ENCODE assay signal across 9 cellular contexts in the genomic region with DNA sequence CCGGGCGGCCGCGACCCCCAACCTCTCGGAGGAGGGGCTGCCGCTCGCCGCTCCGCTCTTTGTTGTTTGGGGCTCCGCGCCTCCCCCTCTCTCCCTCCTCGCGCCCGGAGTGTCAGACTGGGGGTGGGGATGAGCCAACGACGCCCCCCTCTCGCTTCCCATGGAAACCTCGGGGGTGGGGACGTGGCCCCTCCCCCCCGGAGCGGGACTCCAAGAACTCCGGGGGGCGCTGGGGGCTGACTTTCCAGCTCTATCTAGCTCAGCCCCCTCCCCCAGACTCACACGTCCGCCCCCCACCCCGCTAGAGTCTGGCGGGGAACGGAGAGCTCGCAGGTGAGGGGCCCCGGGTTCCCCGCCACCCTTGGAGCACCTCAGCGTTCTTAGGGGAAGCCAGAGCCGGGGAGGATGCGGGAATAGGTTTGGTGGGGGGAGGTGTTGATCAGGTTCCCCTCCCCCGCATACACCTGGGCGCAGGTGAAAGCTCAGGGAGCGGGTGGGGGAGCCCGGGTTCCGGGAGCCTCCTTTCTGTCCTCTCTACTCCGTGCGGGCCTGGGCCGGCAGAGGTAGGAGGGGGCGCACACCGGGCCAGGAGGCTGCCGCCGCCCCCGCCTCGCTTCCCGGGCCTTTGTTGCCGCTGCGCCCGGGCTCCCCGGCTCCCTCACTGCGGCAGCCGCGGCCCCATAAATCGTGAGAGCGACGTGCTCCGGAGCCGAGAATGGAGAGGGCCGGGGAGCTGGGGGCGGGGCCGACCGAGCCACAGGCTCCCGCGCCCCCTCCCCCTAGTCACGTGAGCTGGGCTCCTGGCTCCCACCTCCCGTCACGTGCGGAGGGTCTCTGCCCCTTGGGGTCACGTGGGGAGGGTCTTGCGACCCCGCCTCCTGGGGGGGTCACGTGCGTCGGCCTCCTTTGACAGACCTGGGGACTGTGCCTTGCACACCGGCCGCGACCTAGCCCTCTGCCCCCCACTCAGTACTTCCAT. TPM values are rescaled to one million over a fixed set of nuclear protein-coding genes. Genes with fewer than 3 reads are reported as not detected.
A peak's percentile ranks its signal among the peaks of the same experiment; 100 is the strongest.
DNase-seq lines count a peak whose midpoint lies in the region; ATAC-seq, FAIRE-seq and TF ChIP-seq lines count a peak whose summit lies in the region.
"Had no signal": no experiment of that assay in that cellular context is flagged by ENCODE, and none has a peak within 500 bp of the region (broad histone marks: within the 10 kb centered on the region; RNA-seq: fewer than 3 reads in every experiment).

No MANE protein-coding gene starts in this region.

- H3K4me1 ChIP-seq in ES-I3 (ENCODE audit: insufficient read depth, low read length): no peaks in the 10 kb centered on the region; the same call in 1 of the 2 replicates
- H3K4me1 ChIP-seq in HepG2 (ENCODE audit: insufficient read depth, low read length): peaks cover 69% of the 10 kb centered on the region

- no peaks in the 10 kb centered on the region for H3K79me2 ChIP-seq in HepG2 (ENCODE audit: insufficient read depth, low read length)

- peaks cover 54% of the 10 kb centered on the region for H3K27me3 Mint-ChIP-seq in activated T-helper 1 cell treated with anti-CD3 and anti-CD28 coated beads, Interleukin-12 subunit alpha, Interleukin-12 subunit beta, Interleukin-2, Interleukin-4 antibody, amounts not matched to agents 30 ng/mL and 10 ng/mL and 1 ng/mL, durations not matched to agents 14 hours and 24 hours and 36 hours (ENCODE audit: insufficient read depth)

- no peaks in the 10 kb centered on the region for H3K9me3 ChIP-seq in ES-I3 (ENCODE audit: control insufficient read depth, insufficient read depth, low read length)
- H3K9me3 ChIP-seq in HepG2 (ENCODE audit: low read length): no peaks in the 10 kb centered on the region
- H3K9me3 ChIP-seq: upper lobe of left lung had no signal

- POLR2A ChIA-PET in HepG2 (lab: Yijun Ruan, JAX): interaction anchor here (1.0 to 1.3 kb wide), 3 partner anchors 10 to 18 kb away, joined by 3 to 4 read pairs (median 3); no protein-coding TSS in a partner anchor

- H3K27ac ChIP-seq in HepG2 (ENCODE audit: extremely low read length, insufficient read depth, low read length): no peak overlapping the region
- H3K27ac ChIP-seq: upper lobe of left lung had no signal

- peaks cover 4% of the 10 kb centered on the region for H3K36me3 Mint-ChIP-seq in activated T-helper 1 cell treated with anti-CD3 and anti-CD28 coated beads, Interleukin-12 subunit alpha, Interleukin-12 subunit beta, Interleukin-2, Interleukin-4 antibody, amounts not matched to agents 30 ng/mL and 10 ng/mL and 1 ng/mL, durations not matched to agents 14 hours and 24 hours and 36 hours (ENCODE audit: low read depth)

- DNase-seq in NCI-H187 (lab: John Stamatoyannopoulos, UW) (peak; percentile 89 to 91), HepG2 (ENCODE audit: low spot score) (no peak), urothelium cell line (ENCODE audit: low spot score) (no peak), left lobe of liver (ENCODE audit: low spot score) (no peak)
- DNase-seq in activated T-helper 1 cell treated with anti-CD3 and anti-CD28 coated beads, Interleukin-12 subunit alpha, Interleukin-12 subunit beta, Interleukin-2, Interleukin-4 antibody, amounts not matched to agents 30 ng/mL and 10 ng/mL and 1 ng/mL, durations not matched to agents 14 hours and 24 hours and 36 hours (ENCODE audit: low spot score): no peak

- peaks cover 47% of the 10 kb centered on the region for H3K4me1 Mint-ChIP-seq in activated T-helper 1 cell treated with anti-CD3 and anti-CD28 coated beads, Interleukin-12 subunit alpha, Interleukin-12 subunit beta, Interleukin-2, Interleukin-4 antibody, amounts not matched to agents 30 ng/mL and 10 ng/mL and 1 ng/mL, durations not matched to agents 14 hours and 24 hours and 36 hours (ENCODE audit: low read depth)

- in situ Hi-C loops in HepG2 (cut with HindIII; ENCODE audit: extremely low pct_ligation_motif_present, low pct_unique_long_range_greater_than_20kb): no loop called here

- H3K4me3 Mint-ChIP-seq in activated T-helper 1 cell treated with anti-CD3 and anti-CD28 coated beads, Interleukin-12 subunit alpha, Interleukin-12 subunit beta, Interleukin-2, Interleukin-4 antibody, amounts not matched to agents 30 ng/mL and 10 ng/mL and 1 ng/mL, durations not matched to agents 14 hours and 24 hours and 36 hours: no peak overlapping the region

- TF ChIP-seq CTCF in HepG2 (CRISPR knock-in tag; IDR thresholded peaks at IDR 0.05): no peak

- no peak for ATAC-seq in HepG2
- ATAC-seq in GM18519 (IDR thresholded peaks at IDR 0.05; ENCODE audit: low FRiP score, unreplicated experiment): no peak
- ATAC-seq in GM21576 (IDR thresholded peaks at IDR 0.05; ENCODE audit: unreplicated experiment): no peak
- no peak for ATAC-seq in left lobe of liver

- peak overlapping the region; percentile 59 for H3K27ac Mint-ChIP-seq in activated T-helper 1 cell treated with anti-CD3 and anti-CD28 coated beads, Interleukin-12 subunit alpha, Interleukin-12 subunit beta, Interleukin-2, Interleukin-4 antibody, amounts not matched to agents 30 ng/mL and 10 ng/mL and 1 ng/mL, durations not matched to agents 14 hours and 24 hours and 36 hours

- BruUV-seq in HepG2 (replicated peaks; lab: Mats Ljungman, UMichigan): no TSS peak

- FAIRE-seq in HepG2 (lab: Jason Lieb, UNC): no peak
- no peak for FAIRE-seq in urothelium cell line (lab: Jason Lieb, UNC)

- no peak overlapping the region for H2AFZ ChIP-seq in HepG2 (ENCODE audit: low read length)

- peak overlapping the region; percentile 90 for H3K4me2 ChIP-seq in HepG2 (ENCODE audit: low read depth, low read length)

- CTCF ChIA-PET in HepG2 (lab: Yijun Ruan, JAX; ENCODE audit: low intra/inter-chr PET ratio, low total read pairs): no interaction called here

- H3K9ac ChIP-seq in ES-I3 (ENCODE audit: low read depth, low read length) (peak overlapping the region; percentile 58; the same call in 1 of the 2 replicates), HepG2 (ENCODE audit: insufficient read depth, low read depth, low read length) (0 out of 2 replicates have a peak overlapping the region, but pooled peaks have one; percentile 17)

- intact Hi-C loops in activated T-helper 1 cell treated with anti-CD3 and anti-CD28 coated beads, Interleukin-12 subunit alpha, Interleukin-12 subunit beta, Interleukin-2, Interleukin-4 antibody, amounts not matched to agents 30 ng/mL and 10 ng/mL and 1 ng/mL, durations not matched to agents 14 hours and 24 hours and 36 hours (cut with micrococcal nuclease): loop anchor here (1.0 to 10.0 kb wide), 5 partner anchors 9 to 756 kb away; partner anchors contain the start of genes ADAR, AQP10 and ATP8B2
- intact Hi-C loops in HepG2 (cut with micrococcal nuclease; ENCODE audit: unreplicated experiment): loop anchor here (5.0 to 10.0 kb wide), 2 partner anchors 33 to 176 kb away; no protein-coding TSS in a partner anchor

- peaks cover 27 to 85% of the 10 kb centered on the region in 2 experiments for H3K27me3 ChIP-seq in HepG2 (ENCODE audit: control insufficient read depth in 1 of 2, insufficient read depth in 2 of 2, low read length in 2 of 2)

- TF ChIP-seq RAD21 in HepG2 (CRISPR knock-in tag; IDR thresholded peaks at IDR 0.05): no peak

- TF ChIP-seq POLR2A in HepG2 (IDR thresholded peaks at IDR 0.05; ENCODE audit: insufficient read depth in 1 of 2, low read depth in 2 of 2, low read length in 2 of 2): no peak

- H3K9me3 Mint-ChIP-seq in activated T-helper 1 cell treated with anti-CD3 and anti-CD28 coated beads, Interleukin-12 subunit alpha, Interleukin-12 subunit beta, Interleukin-2, Interleukin-4 antibody, amounts not matched to agents 30 ng/mL and 10 ng/mL and 1 ng/mL, durations not matched to agents 14 hours and 24 hours and 36 hours: no peaks in the 10 kb centered on the region

- no peak for TF ChIP-seq EP300 in HepG2 (IDR thresholded peaks at IDR 0.05; ENCODE audit: low read depth in 2 of 2, low read length in 2 of 2)
- no peak for TF ChIP-seq EP300 in HepG2 (CRISPR knock-in tag; IDR thresholded peaks at IDR 0.05; ENCODE audit: borderline replicate concordance)

- peaks cover 4% of the 10 kb centered on the region; the same call in 1 of the 2 replicates for H4K20me1 ChIP-seq in HepG2 (ENCODE audit: insufficient read depth, low read length)

- H3K36me3 ChIP-seq in ES-I3 (ENCODE audit: insufficient read depth, low read length) (no peaks in the 10 kb centered on the region), HepG2 (replicated peaks in 1 of 2; ENCODE audit: control insufficient read depth in 1 of 2, insufficient read depth in 2 of 2, low read length in 2 of 2) (no peaks in the 10 kb centered on the region)
- H3K36me3 ChIP-seq: upper lobe of left lung had no signal

- WGBS in HepG2 (ENCODE audit: low lambda C conversion rate): 0% methylated on average over 2 of the region's 80 CpGs

- H3K4me3 ChIP-seq in HepG2 (replicated peaks in 1 of 3; ENCODE audit: insufficient read depth in 1 of 3, low read depth in 2 of 3, low read length in 3 of 3): peak overlapping the region; percentile 48 to 70 (median 50)

RNA-seq across cellular contexts. Expression of gene EFNA3, which starts 1.9 kb away (rescaled TPM):
- total RNA-seq in activated T-helper 1 cell treated with anti-CD3 and anti-CD28 coated beads, Interleukin-12 subunit alpha, Interleukin-12 subunit beta, Interleukin-2, Interleukin-4 antibody, amounts not matched to agents 30 ng/mL and 10 ng/mL and 1 ng/mL, durations not matched to agents 14 hours and 24 hours and 36 hours: 2.8 and 3.0 TPM in 2 replicates
- total RNA-seq in HepG2 (2016; rRNA removed; fragmentation: Illumina TruSeq; extraction: Trizol) (1.0 and 1.6 TPM in 2 replicates), left lobe of liver (0.43 TPM)
- 0.62 and 0.71 TPM in 2 replicates for total RNA-seq in HepG2 (2016; cell fraction: cytosol; rRNA removed; fragmentation: Illumina TruSeq; extraction: Trizol; ENCODE audit: low read depth)
- 1.1 and 1.4 TPM in 2 replicates for total RNA-seq in HepG2 (2016; cell fraction: insoluble cytoplasmic fraction; rRNA removed; fragmentation: Illumina TruSeq; extraction: Trizol)
- 1.1 TPM in 2 replicates for total RNA-seq in HepG2 (2016; cell fraction: membrane; rRNA removed; fragmentation: Illumina TruSeq; extraction: Trizol)
- 0.22 and 0.34 TPM in 2 replicates for total RNA-seq in HepG2 (2016; cell fraction: nucleus; rRNA removed; fragmentation: Illumina TruSeq; extraction: Trizol)
- polyA plus RNA-seq in HepG2 (2011; rRNA removed): 5.7 and 6.8 TPM in 2 replicates
- polyA plus RNA-seq in HepG2 (2011; cell fraction: cytosol; rRNA removed): 3.6 and 6.1 TPM in 2 replicates
- polyA plus RNA-seq in HepG2 (2011; cell fraction: nucleus; rRNA removed): 6.0 and 6.7 TPM in 2 replicates
- polyA plus RNA-seq in HepG2 (2012): 4.7 and 5.0 TPM in 2 replicates
- polyA plus RNA-seq in HepG2 (2016; cell fraction: cytosol; fragmentation: Illumina TruSeq; extraction: Trizol; ENCODE audit: low read depth): 0.71 and 0.87 TPM in 2 replicates
- polyA plus RNA-seq in HepG2 (2016; cell fraction: insoluble cytoplasmic fraction; fragmentation: Illumina TruSeq; extraction: Trizol; ENCODE audit: low read depth): 1.6 and 1.7 TPM in 2 replicates
- polyA plus RNA-seq in HepG2 (2016; cell fraction: membrane; fragmentation: Illumina TruSeq; extraction: Trizol; ENCODE audit: low read depth): 0.94 and 1.0 TPM in 2 replicates
- polyA plus RNA-seq in HepG2 (2016; cell fraction: nucleus; fragmentation: Illumina TruSeq; extraction: Trizol; ENCODE audit: insufficient read depth, low read depth): 1.4 and 2.1 TPM in 2 replicates
- polyA minus RNA-seq in HepG2 (2011; rRNA and poly(A)+ RNA removed; ENCODE audit: low replicate concordance): 8.7 and 10.6 TPM in 2 replicates
- polyA minus RNA-seq in HepG2 (2011; cell fraction: cytosol; rRNA and poly(A)+ RNA removed): 1.8 and 2.5 TPM in 2 replicates
- polyA minus RNA-seq in HepG2 (2011; cell fraction: nucleus; rRNA and poly(A)+ RNA removed): 1.2 TPM in 1 of 2 replicates, not detected in the other

RNA-seq across cellular contexts. Expression of gene EFNA4, which starts 17.0 kb away (rescaled TPM):
- total RNA-seq in activated T-helper 1 cell treated with anti-CD3 and anti-CD28 coated beads, Interleukin-12 subunit alpha, Interleukin-12 subunit beta, Interleukin-2, Interleukin-4 antibody, amounts not matched to agents 30 ng/mL and 10 ng/mL and 1 ng/mL, durations not matched to agents 14 hours and 24 hours and 36 hours: 5.7 and 6.8 TPM in 2 replicates
- total RNA-seq in HepG2 (2016; rRNA removed; fragmentation: Illumina TruSeq; extraction: Trizol): 9.3 and 17.2 TPM in 2 replicates
- total RNA-seq in HepG2 (2016; cell fraction: cytosol; rRNA removed; fragmentation: Illumina TruSeq; extraction: Trizol; ENCODE audit: low read depth): 7.3 and 8.5 TPM in 2 replicates
- total RNA-seq in HepG2 (2016; cell fraction: insoluble cytoplasmic fraction; rRNA removed; fragmentation: Illumina TruSeq; extraction: Trizol): 11.0 and 17.1 TPM in 2 replicates
- 8.8 and 11.0 TPM in 2 replicates for total RNA-seq in HepG2 (2016; cell fraction: membrane; rRNA removed; fragmentation: Illumina TruSeq; extraction: Trizol)
- total RNA-seq in HepG2 (2016; cell fraction: nucleus; rRNA removed; fragmentation: Illumina TruSeq; extraction: Trizol): 11.6 and 14.7 TPM in 2 replicates
- 12.0 and 13.9 TPM in 2 replicates for polyA plus RNA-seq in HepG2 (2011; rRNA removed)
- polyA plus RNA-seq in HepG2 (2011; cell fraction: cytosol; rRNA removed): 10.6 and 13.8 TPM in 2 replicates
- polyA plus RNA-seq in HepG2 (2011; cell fraction: nucleus; rRNA removed): 8.4 and 8.6 TPM in 2 replicates
- polyA plus RNA-seq in HepG2 (2012): 6.5 and 7.0 TPM in 2 replicates
- 3.8 and 4.4 TPM in 2 replicates for polyA plus RNA-seq in HepG2 (2016; cell fraction: cytosol; fragmentation: Illumina TruSeq; extraction: Trizol; ENCODE audit: low read depth)
- polyA plus RNA-seq in HepG2 (2016; cell fraction: insoluble cytoplasmic fraction; fragmentation: Illumina TruSeq; extraction: Trizol; ENCODE audit: low read depth): 9.8 and 11.5 TPM in 2 replicates
- 5.1 and 5.2 TPM in 2 replicates for polyA plus RNA-seq in HepG2 (2016; cell fraction: membrane; fragmentation: Illumina TruSeq; extraction: Trizol; ENCODE audit: low read depth)
- polyA plus RNA-seq in HepG2 (2016; cell fraction: nucleus; fragmentation: Illumina TruSeq; extraction: Trizol; ENCODE audit: insufficient read depth, low read depth): 25.7 and 27.9 TPM in 2 replicates
- 11.1 and 12.4 TPM in 2 replicates for polyA minus RNA-seq in HepG2 (2011; rRNA and poly(A)+ RNA removed; ENCODE audit: low replicate concordance)
- 4.8 and 5.1 TPM in 2 replicates for polyA minus RNA-seq in HepG2 (2011; cell fraction: cytosol; rRNA and poly(A)+ RNA removed)
- 2.4 and 3.6 TPM in 2 replicates for polyA minus RNA-seq in HepG2 (2011; cell fraction: nucleus; rRNA and poly(A)+ RNA removed)
- total RNA-seq in left lobe of liver: 3.3 TPM

RNA-seq across cellular contexts. Expression of gene ADAM15, which starts 29.4 kb away (rescaled TPM):
- total RNA-seq in activated T-helper 1 cell treated with anti-CD3 and anti-CD28 coated beads, Interleukin-12 subunit alpha, Interleukin-12 subunit beta, Interleukin-2, Interleukin-4 antibody, amounts not matched to agents 30 ng/mL and 10 ng/mL and 1 ng/mL, durations not matched to agents 14 hours and 24 hours and 36 hours: 82.9 and 86.8 TPM in 2 replicates
- 12.3 and 25.6 TPM in 2 replicates for total RNA-seq in HepG2 (2016; rRNA removed; fragmentation: Illumina TruSeq; extraction: Trizol)
- total RNA-seq in HepG2 (2016; cell fraction: cytosol; rRNA removed; fragmentation: Illumina TruSeq; extraction: Trizol; ENCODE audit: low read depth): 9.4 and 10.0 TPM in 2 replicates
- total RNA-seq in HepG2 (2016; cell fraction: insoluble cytoplasmic fraction; rRNA removed; fragmentation: Illumina TruSeq; extraction: Trizol): 11.8 and 25.5 TPM in 2 replicates
- 12.6 and 15.4 TPM in 2 replicates for total RNA-seq in HepG2 (2016; cell fraction: membrane; rRNA removed; fragmentation: Illumina TruSeq; extraction: Trizol)
- 22.9 and 27.4 TPM in 2 replicates for total RNA-seq in HepG2 (2016; cell fraction: nucleus; rRNA removed; fragmentation: Illumina TruSeq; extraction: Trizol)
- 17.9 and 24.0 TPM in 2 replicates for polyA plus RNA-seq in HepG2 (2011; rRNA removed)
- polyA plus RNA-seq in HepG2 (2011; cell fraction: cytosol; rRNA removed): 12.5 and 21.6 TPM in 2 replicates
- 100 and 115 TPM in 2 replicates for polyA plus RNA-seq in HepG2 (2011; cell fraction: nucleus; rRNA removed)
- 14.8 and 20.2 TPM in 2 replicates for polyA plus RNA-seq in HepG2 (2012)
- 8.0 and 8.2 TPM in 2 replicates for polyA plus RNA-seq in HepG2 (2016; cell fraction: cytosol; fragmentation: Illumina TruSeq; extraction: Trizol; ENCODE audit: low read depth)
- 10.2 and 14.0 TPM in 2 replicates for polyA plus RNA-seq in HepG2 (2016; cell fraction: insoluble cytoplasmic fraction; fragmentation: Illumina TruSeq; extraction: Trizol; ENCODE audit: low read depth)
- 11.2 and 16.1 TPM in 2 replicates for polyA plus RNA-seq in HepG2 (2016; cell fraction: membrane; fragmentation: Illumina TruSeq; extraction: Trizol; ENCODE audit: low read depth)
- polyA plus RNA-seq in HepG2 (2016; cell fraction: nucleus; fragmentation: Illumina TruSeq; extraction: Trizol; ENCODE audit: insufficient read depth, low read depth): 65.2 and 66.0 TPM in 2 replicates
- polyA minus RNA-seq in HepG2 (2011; rRNA and poly(A)+ RNA removed; ENCODE audit: low replicate concordance): 69.0 and 416 TPM in 2 replicates
- polyA minus RNA-seq in HepG2 (2011; cell fraction: cytosol; rRNA and poly(A)+ RNA removed): 13.6 and 23.7 TPM in 2 replicates
- 19.4 and 22.5 TPM in 2 replicates for polyA minus RNA-seq in HepG2 (2011; cell fraction: nucleus; rRNA and poly(A)+ RNA removed)
- total RNA-seq in left lobe of liver: 21.4 TPM

RNA-seq across cellular contexts. Expression of gene DCST1, which starts 46.9 kb away (rescaled TPM):
- total RNA-seq in activated T-helper 1 cell treated with anti-CD3 and anti-CD28 coated beads, Interleukin-12 subunit alpha, Interleukin-12 subunit beta, Interleukin-2, Interleukin-4 antibody, amounts not matched to agents 30 ng/mL and 10 ng/mL and 1 ng/mL, durations not matched to agents 14 hours and 24 hours and 36 hours: not detected in 2 replicates
- total RNA-seq in HepG2 (2016; rRNA removed; fragmentation: Illumina TruSeq; extraction: Trizol): not detected in 2 replicates
- not detected in 2 replicates for total RNA-seq in HepG2 (2016; cell fraction: cytosol; rRNA removed; fragmentation: Illumina TruSeq; extraction: Trizol; ENCODE audit: low read depth)
- not detected in 2 replicates for total RNA-seq in HepG2 (2016; cell fraction: insoluble cytoplasmic fraction; rRNA removed; fragmentation: Illumina TruSeq; extraction: Trizol)
- total RNA-seq in HepG2 (2016; cell fraction: membrane; rRNA removed; fragmentation: Illumina TruSeq; extraction: Trizol): not detected in 2 replicates
- total RNA-seq in HepG2 (2016; cell fraction: nucleus; rRNA removed; fragmentation: Illumina TruSeq; extraction: Trizol): not detected in 2 replicates
- 0.04 TPM in 1 of 2 replicates, not detected in the other for polyA plus RNA-seq in HepG2 (2011; rRNA removed)
- not detected in 2 replicates for polyA plus RNA-seq in HepG2 (2011; cell fraction: cytosol; rRNA removed)
- polyA plus RNA-seq in HepG2 (2011; cell fraction: nucleus; rRNA removed): 0.19 and 0.24 TPM in 2 replicates
- not detected in 2 replicates for polyA plus RNA-seq in HepG2 (2012)
- polyA plus RNA-seq in HepG2 (2016; cell fraction: cytosol; fragmentation: Illumina TruSeq; extraction: Trizol; ENCODE audit: low read depth): not detected in 2 replicates
- polyA plus RNA-seq in HepG2 (2016; cell fraction: insoluble cytoplasmic fraction; fragmentation: Illumina TruSeq; extraction: Trizol; ENCODE audit: low read depth): not detected in 2 replicates
- polyA plus RNA-seq in HepG2 (2016; cell fraction: membrane; fragmentation: Illumina TruSeq; extraction: Trizol; ENCODE audit: low read depth): not detected in 2 replicates
- not detected in 2 replicates for polyA plus RNA-seq in HepG2 (2016; cell fraction: nucleus; fragmentation: Illumina TruSeq; extraction: Trizol; ENCODE audit: insufficient read depth, low read depth)
- polyA minus RNA-seq in HepG2 (2011; rRNA and poly(A)+ RNA removed; ENCODE audit: low replicate concordance): not detected in 2 replicates
- polyA minus RNA-seq in HepG2 (2011; cell fraction: cytosol; rRNA and poly(A)+ RNA removed): not detected in 2 replicates
- polyA minus RNA-seq in HepG2 (2011; cell fraction: nucleus; rRNA and poly(A)+ RNA removed): not detected in 2 replicates
- total RNA-seq in left lobe of liver: 0.13 TPM

RNA-seq across cellular contexts. Expression of gene DCST2, which starts 47.0 kb away (rescaled TPM):
- total RNA-seq in activated T-helper 1 cell treated with anti-CD3 and anti-CD28 coated beads, Interleukin-12 subunit alpha, Interleukin-12 subunit beta, Interleukin-2, Interleukin-4 antibody, amounts not matched to agents 30 ng/mL and 10 ng/mL and 1 ng/mL, durations not matched to agents 14 hours and 24 hours and 36 hours: 0.26 and 0.27 TPM in 2 replicates
- total RNA-seq in HepG2 (2016; rRNA removed; fragmentation: Illumina TruSeq; extraction: Trizol) (not detected in 2 replicates), left lobe of liver (1.4 TPM)
- not detected in 2 replicates for total RNA-seq in HepG2 (2016; cell fraction: cytosol; rRNA removed; fragmentation: Illumina TruSeq; extraction: Trizol; ENCODE audit: low read depth)
- total RNA-seq in HepG2 (2016; cell fraction: insoluble cytoplasmic fraction; rRNA removed; fragmentation: Illumina TruSeq; extraction: Trizol): not detected in 2 replicates
- total RNA-seq in HepG2 (2016; cell fraction: membrane; rRNA removed; fragmentation: Illumina TruSeq; extraction: Trizol): not detected in 2 replicates
- not detected in 2 replicates for total RNA-seq in HepG2 (2016; cell fraction: nucleus; rRNA removed; fragmentation: Illumina TruSeq; extraction: Trizol)
- polyA plus RNA-seq in HepG2 (2011; rRNA removed): 0.74 and 0.80 TPM in 2 replicates
- 0.17 and 0.19 TPM in 2 replicates for polyA plus RNA-seq in HepG2 (2011; cell fraction: cytosol; rRNA removed)
- polyA plus RNA-seq in HepG2 (2011; cell fraction: nucleus; rRNA removed): 7.8 and 11.4 TPM in 2 replicates
- polyA plus RNA-seq in HepG2 (2012): 0.35 and 1.6 TPM in 2 replicates
- 0.29 TPM in 1 of 2 replicates, not detected in the other for polyA plus RNA-seq in HepG2 (2016; cell fraction: cytosol; fragmentation: Illumina TruSeq; extraction: Trizol; ENCODE audit: low read depth)
- polyA plus RNA-seq in HepG2 (2016; cell fraction: insoluble cytoplasmic fraction; fragmentation: Illumina TruSeq; extraction: Trizol; ENCODE audit: low read depth): not detected in 2 replicates
- not detected in 2 replicates for polyA plus RNA-seq in HepG2 (2016; cell fraction: membrane; fragmentation: Illumina TruSeq; extraction: Trizol; ENCODE audit: low read depth)
- 0.29 TPM in 1 of 2 replicates, not detected in the other for polyA plus RNA-seq in HepG2 (2016; cell fraction: nucleus; fragmentation: Illumina TruSeq; extraction: Trizol; ENCODE audit: insufficient read depth, low read depth)
- 0.08 and 2.6 TPM in 2 replicates for polyA minus RNA-seq in HepG2 (2011; rRNA and poly(A)+ RNA removed; ENCODE audit: low replicate concordance)
- polyA minus RNA-seq in HepG2 (2011; cell fraction: cytosol; rRNA and poly(A)+ RNA removed): not detected in 2 replicates
- polyA minus RNA-seq in HepG2 (2011; cell fraction: nucleus; rRNA and poly(A)+ RNA removed): 0.37 TPM in 1 of 2 replicates, not detected in the other

Comparison
In these comparisons a context has a peak if more than half of its experiments do, and no peak if none do; other contexts are left out.
1. DNase-seq: peak in NCI-H187 (2 of 2); none in activated T-helper 1 cell treated with anti-CD3 and anti-CD28 coated beads, Interleukin-12 subunit alpha, Interleukin-12 subunit beta, Interleukin-2, Interleukin-4 antibody, amounts not matched to agents 30 ng/mL and 10 ng/mL and 1 ng/mL, durations not matched to agents 14 hours and 24 hours and 36 hours (single experiment), HepG2 (single experiment), urothelium cell line (single experiment) and left lobe of liver (single experiment).